Comparison of ENCODE assay signal across 1 cellular context in the genomic region with DNA sequence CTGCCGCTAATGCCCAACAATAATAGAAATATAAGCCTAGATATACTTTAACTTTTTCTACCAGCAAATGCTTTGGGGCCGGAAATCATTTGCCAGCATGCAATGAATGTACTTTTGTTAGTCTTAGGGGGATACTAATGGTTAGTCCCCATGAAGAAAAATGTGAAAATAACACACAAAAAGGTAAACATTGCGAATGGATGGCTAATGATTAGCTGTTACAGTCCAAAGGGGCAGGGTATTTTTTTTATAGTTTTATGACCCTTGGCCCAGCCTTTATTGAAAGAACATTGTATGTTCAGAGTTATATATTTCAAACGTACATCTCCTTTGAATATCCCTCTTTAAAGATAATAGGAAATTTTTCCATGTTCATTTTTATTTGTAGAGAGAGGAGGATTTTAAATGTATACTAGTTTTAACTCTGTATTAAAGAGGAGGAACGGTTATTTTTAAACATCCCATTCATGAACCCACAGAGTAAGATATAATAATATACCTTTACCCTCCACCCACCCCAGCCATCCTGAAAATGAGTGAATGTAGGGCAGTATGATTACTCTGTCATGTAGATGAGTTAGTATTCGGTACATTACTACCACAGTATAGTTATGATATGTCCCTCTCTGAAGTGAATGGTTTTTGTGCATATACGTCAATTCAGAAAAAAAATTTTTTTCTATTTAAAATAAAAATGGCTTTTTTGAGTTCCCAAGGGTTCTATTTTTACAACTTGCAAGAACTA.
TF ChIP-seq lines count a peak whose summit lies in the region.

No MANE protein-coding gene starts in this region.

TF ChIP-seq in HepG2, 621 proteins besides CTCF, POLR2A, EP300 and RAD21 (continued from another document and continues in another):
- TF ChIP-seq, protein P1, sequence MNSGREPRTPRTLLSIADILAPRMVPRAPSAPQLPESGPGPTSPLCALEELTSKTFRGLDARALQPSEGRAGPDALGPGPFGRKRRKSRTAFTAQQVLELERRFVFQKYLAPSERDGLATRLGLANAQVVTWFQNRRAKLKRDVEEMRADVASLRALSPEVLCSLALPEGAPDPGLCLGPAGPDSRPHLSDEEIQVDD (CRISPR knock-in tag; IDR thresholded peaks at IDR 0.05; ENCODE audit: borderline replicate concordance): no peak
- TF ChIP-seq ELF3 (CRISPR knock-in tag; IDR thresholded peaks at IDR 0.05) (peak; percentile 75), ATF4 (CRISPR knock-in tag; IDR thresholded peaks at IDR 0.05) (peak in 1 of 2 experiments; percentile 56; a peak in 1 of 4 replicates), IKZF5 (CRISPR knock-in tag; IDR thresholded peaks at IDR 0.05) (no peak), ZNF10 (CRISPR knock-in tag; IDR thresholded peaks at IDR 0.05; ENCODE audit: borderline replicate concordance, low read depth) (no peak), NR2C2 (CRISPR knock-in tag; IDR thresholded peaks at IDR 0.05; ENCODE audit: borderline replicate concordance) (peak; percentile 21; the same call in 1 of the 2 replicates), FOXK2 (IDR thresholded peaks at IDR 0.05) (peak; percentile 75), KDM6A (CRISPR knock-in tag; IDR thresholded peaks at IDR 0.05; ENCODE audit: low read depth) (peak; percentile 87; the same call in 1 of the 2 replicates), SAP130 (CRISPR knock-in tag; IDR thresholded peaks at IDR 0.05; ENCODE audit: low read depth) (peak; percentile 61), ZGPAT (CRISPR knock-in tag; IDR thresholded peaks at IDR 0.05) (peak; percentile 76), ZNF703 (CRISPR knock-in tag; IDR thresholded peaks at IDR 0.05; ENCODE audit: borderline replicate concordance) (no peak), CBX5 (CRISPR knock-in tag; IDR thresholded peaks at IDR 0.05; ENCODE audit: borderline replicate concordance) (no peak), ZNF224 (CRISPR knock-in tag; IDR thresholded peaks at IDR 0.05) (no peak), CREM (IDR thresholded peaks at IDR 0.05) (peak; percentile 85), CREM (CRISPR knock-in tag; IDR thresholded peaks at IDR 0.05) (no peak), HNF4A (CRISPR knock-in tag; IDR thresholded peaks at IDR 0.05) (peak; percentile 85), ZNF225 (CRISPR knock-in tag; IDR thresholded peaks at IDR 0.05) (no peak), CSRNP1 (CRISPR knock-in tag; IDR thresholded peaks at IDR 0.05) (0 out of 2 replicates have a peak, but pooled peaks have one; percentile 40), ELF1 (CRISPR knock-in tag; IDR thresholded peaks at IDR 0.05) (no peak), ZNF101 (CRISPR knock-in tag; IDR thresholded peaks at IDR 0.05; ENCODE audit: borderline replicate concordance, low read depth) (no peak), POLR2AphosphoS5 (IDR thresholded peaks at IDR 0.05; ENCODE audit: low read depth, low read length) (peak; percentile 42; the same call in 1 of the 2 replicates), NR2F6 (IDR thresholded peaks at IDR 0.05) (peak; percentile 78), NR2F6 (CRISPR knock-in tag; IDR thresholded peaks at IDR 0.05) (peak; percentile 76), ZNF562 (CRISPR knock-in tag; IDR thresholded peaks at IDR 0.05; ENCODE audit: borderline replicate concordance) (no peak), ZEB1 (IDR thresholded peaks at IDR 0.05; ENCODE audit: insufficient replicate concordance, low read depth) (no peak), HNRNPUL1 (IDR thresholded peaks at IDR 0.05; ENCODE audit: low read depth, low read length) (peak; percentile 98), ZNF160 (CRISPR knock-in tag; IDR thresholded peaks at IDR 0.05) (no peak)
- TF ChIP-seq, protein P2, sequence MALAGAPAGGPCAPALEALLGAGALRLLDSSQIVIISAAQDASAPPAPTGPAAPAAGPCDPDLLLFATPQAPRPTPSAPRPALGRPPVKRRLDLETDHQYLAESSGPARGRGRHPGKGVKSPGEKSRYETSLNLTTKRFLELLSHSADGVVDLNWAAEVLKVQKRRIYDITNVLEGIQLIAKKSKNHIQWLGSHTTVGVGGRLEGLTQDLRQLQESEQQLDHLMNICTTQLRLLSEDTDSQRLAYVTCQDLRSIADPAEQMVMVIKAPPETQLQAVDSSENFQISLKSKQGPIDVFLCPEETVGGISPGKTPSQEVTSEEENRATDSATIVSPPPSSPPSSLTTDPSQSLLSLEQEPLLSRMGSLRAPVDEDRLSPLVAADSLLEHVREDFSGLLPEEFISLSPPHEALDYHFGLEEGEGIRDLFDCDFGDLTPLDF (CRISPR knock-in tag; IDR thresholded peaks at IDR 0.05): no peak
- TF ChIP-seq, protein P3, sequence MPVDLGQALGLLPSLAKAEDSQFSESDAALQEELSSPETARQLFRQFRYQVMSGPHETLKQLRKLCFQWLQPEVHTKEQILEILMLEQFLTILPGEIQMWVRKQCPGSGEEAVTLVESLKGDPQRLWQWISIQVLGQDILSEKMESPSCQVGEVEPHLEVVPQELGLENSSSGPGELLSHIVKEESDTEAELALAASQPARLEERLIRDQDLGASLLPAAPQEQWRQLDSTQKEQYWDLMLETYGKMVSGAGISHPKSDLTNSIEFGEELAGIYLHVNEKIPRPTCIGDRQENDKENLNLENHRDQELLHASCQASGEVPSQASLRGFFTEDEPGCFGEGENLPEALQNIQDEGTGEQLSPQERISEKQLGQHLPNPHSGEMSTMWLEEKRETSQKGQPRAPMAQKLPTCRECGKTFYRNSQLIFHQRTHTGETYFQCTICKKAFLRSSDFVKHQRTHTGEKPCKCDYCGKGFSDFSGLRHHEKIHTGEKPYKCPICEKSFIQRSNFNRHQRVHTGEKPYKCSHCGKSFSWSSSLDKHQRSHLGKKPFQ (CRISPR knock-in tag; IDR thresholded peaks at IDR 0.05; ENCODE audit: insufficient replicate concordance): no peak
- TF ChIP-seq, protein P4, sequence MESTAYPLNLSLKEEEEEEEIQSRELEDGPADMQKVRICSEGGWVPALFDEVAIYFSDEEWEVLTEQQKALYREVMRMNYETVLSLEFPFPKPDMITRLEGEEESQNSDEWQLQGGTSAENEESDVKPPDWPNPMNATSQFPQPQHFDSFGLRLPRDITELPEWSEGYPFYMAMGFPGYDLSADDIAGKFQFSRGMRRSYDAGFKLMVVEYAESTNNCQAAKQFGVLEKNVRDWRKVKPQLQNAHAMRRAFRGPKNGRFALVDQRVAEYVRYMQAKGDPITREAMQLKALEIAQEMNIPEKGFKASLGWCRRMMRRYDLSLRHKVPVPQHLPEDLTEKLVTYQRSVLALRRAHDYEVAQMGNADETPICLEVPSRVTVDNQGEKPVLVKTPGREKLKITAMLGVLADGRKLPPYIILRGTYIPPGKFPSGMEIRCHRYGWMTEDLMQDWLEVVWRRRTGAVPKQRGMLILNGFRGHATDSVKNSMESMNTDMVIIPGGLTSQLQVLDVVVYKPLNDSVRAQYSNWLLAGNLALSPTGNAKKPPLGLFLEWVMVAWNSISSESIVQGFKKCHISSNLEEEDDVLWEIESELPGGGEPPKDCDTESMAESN (CRISPR knock-in tag; conservative IDR thresholded peaks at IDR 0.05): no peak
- TF ChIP-seq, protein P5, sequence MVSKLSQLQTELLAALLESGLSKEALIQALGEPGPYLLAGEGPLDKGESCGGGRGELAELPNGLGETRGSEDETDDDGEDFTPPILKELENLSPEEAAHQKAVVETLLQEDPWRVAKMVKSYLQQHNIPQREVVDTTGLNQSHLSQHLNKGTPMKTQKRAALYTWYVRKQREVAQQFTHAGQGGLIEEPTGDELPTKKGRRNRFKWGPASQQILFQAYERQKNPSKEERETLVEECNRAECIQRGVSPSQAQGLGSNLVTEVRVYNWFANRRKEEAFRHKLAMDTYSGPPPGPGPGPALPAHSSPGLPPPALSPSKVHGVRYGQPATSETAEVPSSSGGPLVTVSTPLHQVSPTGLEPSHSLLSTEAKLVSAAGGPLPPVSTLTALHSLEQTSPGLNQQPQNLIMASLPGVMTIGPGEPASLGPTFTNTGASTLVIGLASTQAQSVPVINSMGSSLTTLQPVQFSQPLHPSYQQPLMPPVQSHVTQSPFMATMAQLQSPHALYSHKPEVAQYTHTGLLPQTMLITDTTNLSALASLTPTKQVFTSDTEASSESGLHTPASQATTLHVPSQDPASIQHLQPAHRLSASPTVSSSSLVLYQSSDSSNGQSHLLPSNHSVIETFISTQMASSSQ (IDR thresholded peaks at IDR 0.05; ENCODE audit: low read depth): peak; percentile 98
- TF ChIP-seq, protein P5 (CRISPR knock-in tag; IDR thresholded peaks at IDR 0.05; ENCODE audit: borderline replicate concordance): peak; percentile 96
- TF ChIP-seq, protein P6, sequence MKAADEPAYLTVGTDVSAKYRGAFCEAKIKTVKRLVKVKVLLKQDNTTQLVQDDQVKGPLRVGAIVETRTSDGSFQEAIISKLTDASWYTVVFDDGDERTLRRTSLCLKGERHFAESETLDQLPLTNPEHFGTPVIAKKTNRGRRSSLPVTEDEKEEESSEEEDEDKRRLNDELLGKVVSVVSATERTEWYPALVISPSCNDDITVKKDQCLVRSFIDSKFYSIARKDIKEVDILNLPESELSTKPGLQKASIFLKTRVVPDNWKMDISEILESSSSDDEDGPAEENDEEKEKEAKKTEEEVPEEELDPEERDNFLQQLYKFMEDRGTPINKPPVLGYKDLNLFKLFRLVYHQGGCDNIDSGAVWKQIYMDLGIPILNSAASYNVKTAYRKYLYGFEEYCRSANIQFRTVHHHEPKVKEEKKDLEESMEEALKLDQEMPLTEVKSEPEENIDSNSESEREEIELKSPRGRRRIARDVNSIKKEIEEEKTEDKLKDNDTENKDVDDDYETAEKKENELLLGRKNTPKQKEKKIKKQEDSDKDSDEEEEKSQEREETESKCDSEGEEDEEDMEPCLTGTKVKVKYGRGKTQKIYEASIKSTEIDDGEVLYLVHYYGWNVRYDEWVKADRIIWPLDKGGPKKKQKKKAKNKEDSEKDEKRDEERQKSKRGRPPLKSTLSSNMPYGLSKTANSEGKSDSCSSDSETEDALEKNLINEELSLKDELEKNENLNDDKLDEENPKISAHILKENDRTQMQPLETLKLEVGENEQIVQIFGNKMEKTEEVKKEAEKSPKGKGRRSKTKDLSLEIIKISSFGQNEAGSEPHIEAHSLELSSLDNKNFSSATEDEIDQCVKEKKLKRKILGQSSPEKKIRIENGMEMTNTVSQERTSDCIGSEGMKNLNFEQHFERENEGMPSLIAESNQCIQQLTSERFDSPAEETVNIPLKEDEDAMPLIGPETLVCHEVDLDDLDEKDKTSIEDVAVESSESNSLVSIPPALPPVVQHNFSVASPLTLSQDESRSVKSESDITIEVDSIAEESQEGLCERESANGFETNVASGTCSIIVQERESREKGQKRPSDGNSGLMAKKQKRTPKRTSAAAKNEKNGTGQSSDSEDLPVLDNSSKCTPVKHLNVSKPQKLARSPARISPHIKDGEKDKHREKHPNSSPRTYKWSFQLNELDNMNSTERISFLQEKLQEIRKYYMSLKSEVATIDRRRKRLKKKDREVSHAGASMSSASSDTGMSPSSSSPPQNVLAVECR (CRISPR knock-in tag; IDR thresholded peaks at IDR 0.05; ENCODE audit: borderline replicate concordance): no peak
